In genomic region chr1:1436634-1437032, GRCh38 we compare ENCODE assay signal across 8 cellular contexts.
A peak's percentile ranks its signal among the peaks of the same experiment; 100 is the strongest.
DNase-seq lines count a peak whose midpoint lies in the region; ATAC-seq lines count a peak whose summit lies in the region.

No MANE protein-coding gene starts in this region.

- no peaks in the 10 kb centered on the region for H3K36me3 Mint-ChIP-seq in stimulated activated naive CD8-positive, alpha-beta T cell treated with anti-CD3 and anti-CD28 coated beads, Interleukin-15, Interleukin-2, amounts not matched to agents 100 ng/mL and 50 ng/mL, for 24 hours (ENCODE audit: low read depth)
- H3K36me3 Mint-ChIP-seq in effector memory CD8-positive, alpha-beta T cell (ENCODE audit: insufficient read depth), result no peaks in the 10 kb centered on the region

- H3K4me1 Mint-ChIP-seq in stimulated activated naive CD8-positive, alpha-beta T cell treated with anti-CD3 and anti-CD28 coated beads, Interleukin-15, Interleukin-2, amounts not matched to agents 100 ng/mL and 50 ng/mL, for 24 hours (ENCODE audit: low read depth), result peaks cover 20% of the 10 kb centered on the region
- peaks cover 0 to 5% of the 10 kb centered on the region in 2 donors for H3K4me1 Mint-ChIP-seq in effector memory CD8-positive, alpha-beta T cell (ENCODE audit: low read depth in 2 of 2)

- H3K36me3 ChIP-seq in muscle layer of duodenum (ENCODE audit: control insufficient read depth in 1 of 2, insufficient read depth in 2 of 2, low read length in 2 of 2), result peaks cover 0 to 7% of the 10 kb centered on the region in 2 donors

- no peaks in the 10 kb centered on the region for H3K9me3 ChIP-seq in muscle layer of duodenum (ENCODE audit: control insufficient read depth in 1 of 2, low read length in 2 of 2)

- H3K27ac ChIP-seq in muscle layer of duodenum (ENCODE audit: low read length), result no peak overlapping the region

- peaks cover 8% of the 10 kb centered on the region for H3K27me3 Mint-ChIP-seq in stimulated activated naive CD8-positive, alpha-beta T cell treated with anti-CD3 and anti-CD28 coated beads, Interleukin-15, Interleukin-2, amounts not matched to agents 100 ng/mL and 50 ng/mL, for 24 hours
- peaks cover 10 to 60% of the 10 kb centered on the region in 2 donors for H3K27me3 Mint-ChIP-seq in effector memory CD8-positive, alpha-beta T cell

- no peaks in the 10 kb centered on the region for H3K9me3 Mint-ChIP-seq in stimulated activated naive CD8-positive, alpha-beta T cell treated with anti-CD3 and anti-CD28 coated beads, Interleukin-15, Interleukin-2, amounts not matched to agents 100 ng/mL and 50 ng/mL, for 24 hours
- no peaks in the 10 kb centered on the region for H3K9me3 Mint-ChIP-seq in effector memory CD8-positive, alpha-beta T cell

- H3K4me3 ChIP-seq in muscle layer of duodenum (ENCODE audit: low read depth in 1 of 2, low read length in 2 of 2), result peak overlapping the region; percentile 59 to 70

- peak overlapping the region; percentile 49 for H3K4me3 Mint-ChIP-seq in stimulated activated naive CD8-positive, alpha-beta T cell treated with anti-CD3 and anti-CD28 coated beads, Interleukin-15, Interleukin-2, amounts not matched to agents 100 ng/mL and 50 ng/mL, for 24 hours
- peak overlapping the region; percentile 58 to 59 for H3K4me3 Mint-ChIP-seq in effector memory CD8-positive, alpha-beta T cell

- no peak for DNase-seq in stimulated activated naive CD8-positive, alpha-beta T cell treated with anti-CD3 and anti-CD28 coated beads, Interleukin-15, Interleukin-2, amounts not matched to agents 100 U/mL and 50 U/mL, for 24 hours
- no peak for DNase-seq in effector memory CD8-positive, alpha-beta T cell
- DNase-seq in DMS114 treated with DMSO at 0.1 percent for 48 hours (lab: John Stamatoyannopoulos, UW; ENCODE audit: unreplicated experiment) (no peak), AG20443 (ENCODE audit: low spot score) (no peak)

- H3K27ac Mint-ChIP-seq in stimulated activated naive CD8-positive, alpha-beta T cell treated with anti-CD3 and anti-CD28 coated beads, Interleukin-15, Interleukin-2, amounts not matched to agents 100 ng/mL and 50 ng/mL, for 24 hours, result no peak overlapping the region
- no peak overlapping the region for H3K27ac Mint-ChIP-seq in effector memory CD8-positive, alpha-beta T cell

- no peak for ATAC-seq in stimulated activated naive CD8-positive, alpha-beta T cell treated with anti-CD3 and anti-CD28 coated beads, Interleukin-15, Interleukin-2, amounts not matched to agents 100 U/mL and 50 U/mL, for 24 hours
- ATAC-seq in effector memory CD8-positive, alpha-beta T cell (replicated peaks), result no peak
- ATAC-seq in GM19463 (IDR thresholded peaks at IDR 0.05; ENCODE audit: unreplicated experiment), result no peak
- ATAC-seq in GM18870 (IDR thresholded peaks at IDR 0.05; ENCODE audit: unreplicated experiment), result no peak

- peaks cover 3% of the 10 kb centered on the region for H3K27me3 ChIP-seq in muscle layer of duodenum (ENCODE audit: low read depth, low read length)

- peaks cover 6 to 84% of the 10 kb centered on the region in 2 donors for H3K4me1 ChIP-seq in muscle layer of duodenum (ENCODE audit: control insufficient read depth in 1 of 2, insufficient read depth in 2 of 2, low read length in 2 of 2)
